Comparison of ENCODE assay signal across 22 cellular contexts in genomic region chr3:110456001-110456400, GRCh38.
"Had no signal": no experiment of that assay in that cellular context is flagged by ENCODE, and none has a peak within 500 bp of the region (broad histone marks: within the 10 kb centered on the region; RNA-seq: fewer than 3 reads in every experiment).

No MANE protein-coding gene starts in this region.

- H3K79me2 ChIP-seq: hepatocyte had no signal

- H3K4me2 ChIP-seq: hepatocyte had no signal

- H3K36me3 ChIP-seq: gastroesophageal sphincter, heart left ventricle, left lung, ovary, sigmoid colon, spleen, thoracic aorta, tibial nerve, upper lobe of left lung had no signal

- H3K27me3 Mint-ChIP-seq: stimulated activated naive B cell treated with anti-CD40 and anti-IgM and Interleukin-4, amounts not matched to agents 10 μg/mL and 1 μg/mL and 100 μg/mL, for 72 hours; stimulated activated naive CD8-positive, alpha-beta T cell treated with anti-CD3 and anti-CD28 coated beads, Interleukin-15, Interleukin-2, amounts not matched to agents 100 ng/mL and 50 ng/mL, for 24 hours had no signal

- H3K27ac Mint-ChIP-seq: natural killer cell; stimulated activated naive B cell treated with anti-CD40 and anti-IgM and Interleukin-4, amounts not matched to agents 10 μg/mL and 1 μg/mL and 100 μg/mL, for 72 hours; stimulated activated naive CD8-positive, alpha-beta T cell treated with anti-CD3 and anti-CD28 coated beads, Interleukin-15, Interleukin-2, amounts not matched to agents 100 ng/mL and 50 ng/mL, for 24 hours had no signal

- H2AFZ ChIP-seq: hepatocyte had no signal

- H3K9me3 ChIP-seq: gastroesophageal sphincter, ovary, psoas muscle, sigmoid colon, thoracic aorta, tibial nerve, upper lobe of left lung had no signal

- H3K27ac ChIP-seq: foreskin keratinocyte, gastroesophageal sphincter, heart left ventricle, hepatocyte, left lung, ovary, psoas muscle, sigmoid colon, skin epidermis, spleen, thoracic aorta, tibial nerve, upper lobe of left lung had no signal

- H3K4me1 Mint-ChIP-seq: natural killer cell; stimulated activated naive B cell treated with anti-CD40 and anti-IgM and Interleukin-4, amounts not matched to agents 10 μg/mL and 1 μg/mL and 100 μg/mL, for 72 hours had no signal

- H3K9me3 Mint-ChIP-seq: stimulated activated naive CD8-positive, alpha-beta T cell treated with anti-CD3 and anti-CD28 coated beads, Interleukin-15, Interleukin-2, amounts not matched to agents 100 ng/mL and 50 ng/mL, for 24 hours had no signal

- H3K4me3 ChIP-seq: gastroesophageal sphincter, heart left ventricle, hepatocyte, left lung, ovary, psoas muscle, sigmoid colon, skin epidermis, spleen, thoracic aorta, tibial nerve, upper lobe of left lung had no signal

- H3K4me3 Mint-ChIP-seq: natural killer cell; stimulated activated naive B cell treated with anti-CD40 and anti-IgM and Interleukin-4, amounts not matched to agents 10 μg/mL and 1 μg/mL and 100 μg/mL, for 72 hours; stimulated activated naive CD8-positive, alpha-beta T cell treated with anti-CD3 and anti-CD28 coated beads, Interleukin-15, Interleukin-2, amounts not matched to agents 100 ng/mL and 50 ng/mL, for 24 hours had no signal

- H3K4me1 ChIP-seq: gastroesophageal sphincter, heart left ventricle, left lung, psoas muscle, sigmoid colon, spleen, tibial nerve, upper lobe of left lung had no signal

- H3K27me3 ChIP-seq: foreskin keratinocyte, gastroesophageal sphincter, heart left ventricle, hepatocyte, left lung, ovary, sigmoid colon, spleen, tibial nerve, upper lobe of left lung had no signal

- DNase-seq: cortex of kidney; foreskin keratinocyte; heart left ventricle; left cardiac atrium; left lung; natural killer cell; occipital lobe; ovary; posterior cingulate gyrus; psoas muscle; right cardiac atrium; sigmoid colon; spleen; stimulated activated CD4-positive, alpha-beta T cell treated with anti-CD3 and anti-CD28 coated beads, Interleukin-4, amount 100 ng/mL, for 4 hours; stimulated activated naive B cell treated with anti-CD40 and anti-IgM and Interleukin-4, amounts not matched to agents 10 μg/mL and 1 μg/mL and 100 μg/mL, for 72 hours; upper lobe of left lung had no signal

- H3K36me3 Mint-ChIP-seq: natural killer cell; stimulated activated naive B cell treated with anti-CD40 and anti-IgM and Interleukin-4, amounts not matched to agents 10 μg/mL and 1 μg/mL and 100 μg/mL, for 72 hours had no signal
